Comparison of ENCODE assay signal across 8 cellular contexts in the genomic region with DNA sequence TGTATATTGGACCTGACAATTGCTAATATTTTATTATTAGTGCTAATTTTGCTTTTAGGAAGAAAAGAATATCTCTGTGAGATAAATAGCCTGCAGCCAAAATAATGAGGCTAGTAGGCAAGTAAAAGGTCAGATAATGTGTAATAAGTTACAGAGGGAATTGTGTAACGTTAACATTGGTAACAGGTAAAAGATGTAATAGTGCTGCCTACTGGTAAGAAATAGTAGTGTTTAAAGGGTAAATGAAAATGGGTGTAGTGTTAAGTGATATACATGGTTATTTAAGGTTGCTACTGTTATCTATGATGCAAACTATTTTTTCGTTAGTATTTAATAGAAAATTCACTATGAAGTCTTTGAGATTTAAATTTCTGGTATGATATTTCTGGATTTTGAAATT. TPM values are rescaled to one million over a fixed set of nuclear protein-coding genes. Genes with fewer than 3 reads are reported as not detected.
DNase-seq lines count a peak whose midpoint lies in the region; ATAC-seq and TF ChIP-seq lines count a peak whose summit lies in the region.

No MANE protein-coding gene starts in this region.

- no peaks in the 10 kb centered on the region for H3K79me2 ChIP-seq in DND-41 (ENCODE audit: insufficient read depth, low read length)

- ATAC-seq in DND-41 (ENCODE audit: insufficient read depth, low read depth) = no peak
- peak; percentile 62 for ATAC-seq in GM21717 (IDR thresholded peaks at IDR 0.05; ENCODE audit: unreplicated experiment)

- no peak overlapping the region for H3K9ac ChIP-seq in DND-41 (ENCODE audit: low read depth, low read length)

- H3K36me3 ChIP-seq in DND-41 (ENCODE audit: insufficient read depth, low read length) = no peaks in the 10 kb centered on the region
- no peaks in the 10 kb centered on the region for H3K36me3 ChIP-seq in tibial artery

- H3K4me1 Mint-ChIP-seq in immature natural killer cell = no peaks in the 10 kb centered on the region

- DNase-seq in DND-41 (no peak), NCI-H1436 (lab: John Stamatoyannopoulos, UW) (peak; percentile 24), choroid plexus epithelial cell (ENCODE audit: low read depth) (peak; percentile 52), tibial artery (no peak), occipital lobe (lab: John Stamatoyannopoulos, UW) (no peak), NCI-H510A treated with DMSO at 0.1 percent for 48 hours (lab: John Stamatoyannopoulos, UW) (no peak), immature natural killer cell (no peak)

- H3K4me1 ChIP-seq in DND-41 (ENCODE audit: insufficient read depth, low read length) (no peaks in the 10 kb centered on the region), tibial artery (no peaks in the 10 kb centered on the region)

- H3K4me3 ChIP-seq in DND-41 (ENCODE audit: low read depth in 1 of 2, low read length in 2 of 2) = no peak overlapping the region
- H3K4me3 ChIP-seq in choroid plexus epithelial cell (ENCODE audit: low read depth, low read length) = no peak overlapping the region
- no peak overlapping the region for H3K4me3 ChIP-seq in tibial artery

- H2AFZ ChIP-seq in DND-41 (ENCODE audit: low read depth, low read length) = no peak overlapping the region

- no peak overlapping the region for H3K4me3 Mint-ChIP-seq in immature natural killer cell

- H3K9me3 ChIP-seq in DND-41 (ENCODE audit: insufficient read depth, low read length, severe bottlenecking) = no peaks in the 10 kb centered on the region
- no peaks in the 10 kb centered on the region for H3K9me3 ChIP-seq in tibial artery

- no peaks in the 10 kb centered on the region for H3K27me3 Mint-ChIP-seq in immature natural killer cell (ENCODE audit: low read depth in 3 of 3)

- peaks cover 0 to 5% (median 3%) of the 10 kb centered on the region in 6 donors for H3K9me3 Mint-ChIP-seq in immature natural killer cell

- H3K27ac ChIP-seq in DND-41 (ENCODE audit: low read length) (no peak overlapping the region), tibial artery (no peak overlapping the region)

- H3K36me3 Mint-ChIP-seq in immature natural killer cell = no peaks in the 10 kb centered on the region

- TF ChIP-seq CTCF in DND-41 (IDR thresholded peaks at IDR 0.05; ENCODE audit: borderline replicate concordance, extremely low read depth, low read length, poor library complexity, severe bottlenecking) (peak; percentile 59), choroid plexus epithelial cell (conservative IDR thresholded peaks at IDR 0.05; ENCODE audit: low read depth, low read length) (peak; percentile 55), tibial artery (IDR thresholded peaks at IDR 0.05) (peak; percentile 20 to 51)

- no peak overlapping the region for H3K27ac Mint-ChIP-seq in immature natural killer cell

- no peaks in the 10 kb centered on the region for H4K20me1 ChIP-seq in DND-41 (ENCODE audit: insufficient read depth, low read length)

- H3K27me3 ChIP-seq in DND-41 (ENCODE audit: insufficient read depth, low read length, poor library complexity) (peaks cover 8% of the 10 kb centered on the region), tibial artery (no peaks in the 10 kb centered on the region)

- H3K4me2 ChIP-seq in DND-41 (ENCODE audit: insufficient read depth, low read length) = no peak overlapping the region

- intact Hi-C loops in tibial artery (cut with DNase I; ENCODE audit: low total_unique reads) = no loop called here

RNA-seq across cellular contexts. Expression of a gene that starts 9.2 kb away (rescaled TPM):
- total RNA-seq in occipital lobe = 29.9 TPM
- not detected for polyA plus RNA-seq in immature natural killer cell

Comparison
In these comparisons a context has a peak if more than half of its experiments do, and no peak if none do; other contexts are left out.
1. DNase-seq: peak in NCI-H1436 (single experiment) and choroid plexus epithelial cell (single experiment); none in DND-41 (single experiment), tibial artery (0 of 2), occipital lobe (single experiment), NCI-H510A treated with DMSO at 0.1 percent for 48 hours (single experiment) and immature natural killer cell (0 of 3).
2. Peak in every context shown above with its lines, with median percentiles within 50 percentile points of each other: CTCF ChIP-seq.